Comparison of ENCODE assay signal across 19 cellular contexts in the genomic region with DNA sequence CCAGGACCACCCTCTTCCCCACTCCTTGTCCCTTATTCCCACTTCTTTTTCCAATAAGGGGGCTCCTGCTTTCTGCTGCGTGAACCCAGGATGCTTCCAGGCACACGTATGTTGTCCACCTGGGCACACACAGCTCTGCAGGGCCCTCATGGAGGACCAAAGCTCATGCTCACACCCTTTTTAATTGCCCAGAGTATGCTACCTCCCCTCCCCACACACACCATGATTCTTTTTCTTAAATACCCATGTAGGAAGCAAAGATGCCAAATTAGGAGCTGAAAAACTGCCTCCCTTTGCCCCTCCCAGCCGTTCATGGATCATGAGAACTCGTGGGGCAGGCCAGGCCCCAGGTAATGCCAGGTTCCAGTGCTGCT.
"Had no signal": no experiment of that assay in that cellular context is flagged by ENCODE, and none has a peak within 500 bp of the region (broad histone marks: within the 10 kb centered on the region; RNA-seq: fewer than 3 reads in every experiment).

No MANE protein-coding gene starts in this region.

- H3K9me3 Mint-ChIP-seq: activated CD4-positive, alpha-beta memory T cell treated with anti-CD3 and anti-CD28 coated beads, Interleukin-2, amount 10 ng/mL, durations not matched to agents 7 days and 5 days; activated naive CD4-positive, alpha-beta T cell treated with anti-CD3 and anti-CD28 coated beads, Interleukin-2, amount 50 U/mL, for 24 hours; activated T-cell treated with anti-CD3 and anti-CD28 coated beads, Interleukin-2, amount 50 U/mL, for 24 hours; stimulated activated naive B cell treated with anti-CD40 and anti-IgM and Interleukin-4, amounts not matched to agents 10 μg/mL and 1 μg/mL and 100 μg/mL, for 72 hours; WTC11 had no signal

- H3K4me3 ChIP-seq: adrenal gland, lower lobe of right lung, transverse colon had no signal

- H3K27me3 ChIP-seq: adrenal gland, transverse colon had no signal

- H3K27ac ChIP-seq: adrenal gland, lower lobe of right lung, transverse colon had no signal

- H3K27ac Mint-ChIP-seq: activated CD4-positive, alpha-beta memory T cell treated with anti-CD3 and anti-CD28 coated beads, Interleukin-2, amount 10 ng/mL, durations not matched to agents 7 days and 5 days; activated naive CD4-positive, alpha-beta T cell treated with anti-CD3 and anti-CD28 coated beads, Interleukin-2, amount 50 U/mL, for 24 hours; activated T-cell treated with anti-CD3 and anti-CD28 coated beads, Interleukin-2, amount 50 U/mL, for 24 hours; stimulated activated naive B cell treated with anti-CD40 and anti-IgM and Interleukin-4, amounts not matched to agents 10 μg/mL and 1 μg/mL and 100 μg/mL, for 72 hours; T-helper 17 cell had no signal

- H3K9me3 ChIP-seq: adrenal gland, lower lobe of right lung, transverse colon had no signal

- H3K36me3 ChIP-seq: adrenal gland, lower lobe of right lung, transverse colon had no signal

- DNase-seq: activated CD4-positive, alpha-beta memory T cell treated with anti-CD3 and anti-CD28 coated beads, Interleukin-2, amount 10 ng/mL, durations not matched to agents 7 days and 5 days; activated CD4-positive, alpha-beta T cell treated with anti-CD3 and anti-CD28 coated beads for 4 hours; activated T-cell treated with anti-CD3 and anti-CD28 coated beads, Interleukin-2, amount 50 U/mL, for 24 hours; adrenal gland; caudate nucleus; foreskin fibroblast; hypothalamus; lower lobe of right lung; midbrain; posterior cingulate gyrus; retina; stimulated activated CD4-positive, alpha-beta T cell treated with anti-CD3 and anti-CD28 coated beads, Interleukin-2, amount 100 ng/mL, for 48 hours; stimulated activated naive B cell treated with anti-CD40 and anti-IgM and Interleukin-4, amounts not matched to agents 10 μg/mL and 1 μg/mL and 100 μg/mL, for 72 hours; T-helper 17 cell; transverse colon had no signal

- FAIRE-seq: colon, endometrium had no signal

- H3K4me3 Mint-ChIP-seq: activated CD4-positive, alpha-beta memory T cell treated with anti-CD3 and anti-CD28 coated beads, Interleukin-2, amount 10 ng/mL, durations not matched to agents 7 days and 5 days; activated naive CD4-positive, alpha-beta T cell treated with anti-CD3 and anti-CD28 coated beads, Interleukin-2, amount 50 U/mL, for 24 hours; activated T-cell treated with anti-CD3 and anti-CD28 coated beads, Interleukin-2, amount 50 U/mL, for 24 hours; stimulated activated naive B cell treated with anti-CD40 and anti-IgM and Interleukin-4, amounts not matched to agents 10 μg/mL and 1 μg/mL and 100 μg/mL, for 72 hours; T-helper 17 cell had no signal
